Comparison of ENCODE assay signal across 1 cellular context in genomic region chr21:31041295-31042079, GRCh38.
TF ChIP-seq lines count a peak whose summit lies in the region.

No MANE protein-coding gene starts in this region.

TF ChIP-seq in GM12878, 131 proteins besides CTCF, POLR2A, EP300 and RAD21 (continued from another document):
- TF ChIP-seq, protein P1, sequence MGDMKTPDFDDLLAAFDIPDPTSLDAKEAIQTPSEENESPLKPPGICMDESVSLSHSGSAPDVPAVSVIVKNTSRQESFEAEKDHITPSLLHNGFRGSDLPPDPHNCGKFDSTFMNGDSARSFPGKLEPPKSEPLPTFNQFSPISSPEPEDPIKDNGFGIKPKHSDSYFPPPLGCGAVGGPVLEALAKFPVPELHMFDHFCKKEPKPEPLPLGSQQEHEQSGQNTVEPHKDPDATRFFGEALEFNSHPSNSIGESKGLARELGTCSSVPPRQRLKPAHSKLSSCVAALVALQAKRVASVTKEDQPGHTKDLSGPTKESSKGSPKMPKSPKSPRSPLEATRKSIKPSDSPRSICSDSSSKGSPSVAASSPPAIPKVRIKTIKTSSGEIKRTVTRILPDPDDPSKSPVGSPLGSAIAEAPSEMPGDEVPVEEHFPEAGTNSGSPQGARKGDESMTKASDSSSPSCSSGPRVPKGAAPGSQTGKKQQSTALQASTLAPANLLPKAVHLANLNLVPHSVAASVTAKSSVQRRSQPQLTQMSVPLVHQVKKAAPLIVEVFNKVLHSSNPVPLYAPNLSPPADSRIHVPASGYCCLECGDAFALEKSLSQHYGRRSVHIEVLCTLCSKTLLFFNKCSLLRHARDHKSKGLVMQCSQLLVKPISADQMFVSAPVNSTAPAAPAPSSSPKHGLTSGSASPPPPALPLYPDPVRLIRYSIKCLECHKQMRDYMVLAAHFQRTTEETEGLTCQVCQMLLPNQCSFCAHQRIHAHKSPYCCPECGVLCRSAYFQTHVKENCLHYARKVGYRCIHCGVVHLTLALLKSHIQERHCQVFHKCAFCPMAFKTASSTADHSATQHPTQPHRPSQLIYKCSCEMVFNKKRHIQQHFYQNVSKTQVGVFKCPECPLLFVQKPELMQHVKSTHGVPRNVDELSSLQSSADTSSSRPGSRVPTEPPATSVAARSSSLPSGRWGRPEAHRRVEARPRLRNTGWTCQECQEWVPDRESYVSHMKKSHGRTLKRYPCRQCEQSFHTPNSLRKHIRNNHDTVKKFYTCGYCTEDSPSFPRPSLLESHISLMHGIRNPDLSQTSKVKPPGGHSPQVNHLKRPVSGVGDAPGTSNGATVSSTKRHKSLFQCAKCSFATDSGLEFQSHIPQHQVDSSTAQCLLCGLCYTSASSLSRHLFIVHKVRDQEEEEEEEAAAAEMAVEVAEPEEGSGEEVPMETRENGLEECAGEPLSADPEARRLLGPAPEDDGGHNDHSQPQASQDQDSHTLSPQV (IDR thresholded peaks at IDR 0.05), result no peak
- no peak for TF ChIP-seq CBX3 (IDR thresholded peaks at IDR 0.05; ENCODE audit: borderline replicate concordance, low read depth)
